21 cellular contexts compared by ENCODE assay signal in genomic region chr2:128420131-128420530, GRCh38.
"Had no signal": no experiment of that assay in that cellular context is flagged by ENCODE, and none has a peak within 500 bp of the region (broad histone marks: within the 10 kb centered on the region; RNA-seq: fewer than 3 reads in every experiment).

No MANE protein-coding gene starts in this region.

- H3K27me3 Mint-ChIP-seq: naive B cell had no signal

- H3K4me1 ChIP-seq: adrenal gland, parathyroid adenoma, sigmoid colon had no signal

- H3K27me3 ChIP-seq: adrenal gland, esophagus squamous epithelium, sigmoid colon had no signal

- H3K36me3 ChIP-seq: adrenal gland, esophagus squamous epithelium, sigmoid colon had no signal

- H3K36me3 Mint-ChIP-seq: activated CD4-positive, alpha-beta memory T cell treated with anti-CD3 and anti-CD28 coated beads for 36 hours; T-cell had no signal

- H3K9me3 ChIP-seq: adrenal gland, esophagus squamous epithelium, mucosa of descending colon, sigmoid colon had no signal

- H3K27ac ChIP-seq: adrenal gland, esophagus squamous epithelium, parathyroid adenoma, sigmoid colon had no signal

- H3K4me3 ChIP-seq: adrenal gland, esophagus squamous epithelium, mucosa of descending colon, sigmoid colon had no signal

- DNase-seq: activated B cell treated with CpG ODN at 0.5 μM for 24 hours; activated CD4-positive, alpha-beta memory T cell treated with anti-CD3 and anti-CD28 coated beads for 36 hours; activated CD4-positive, alpha-beta T cell treated with anti-CD3 and anti-CD28 coated beads for 4 hours; activated gamma-delta T cell treated with Interleukin-2 at 50 U/mL for 16 hours; activated T-cell treated with anti-CD3 and anti-CD28 coated beads, Interleukin-2, amount 50 U/mL, for 72 hours; cerebellar nuclear complex; effector memory CD4-positive, alpha-beta T cell; esophagus squamous epithelium; left ventricle myocardium superior; mesenchymal stem cell; naive B cell; sigmoid colon; stimulated activated CD4-positive, alpha-beta T cell treated with anti-CD3 and anti-CD28 coated beads, Interleukin-4, amount 100 ng/mL, for 4 hours; T-cell; T-helper 9 cell had no signal

- H3K4me3 Mint-ChIP-seq: activated B cell treated with CpG ODN at 0.5 μM for 24 hours; activated CD4-positive, alpha-beta memory T cell treated with anti-CD3 and anti-CD28 coated beads for 36 hours; activated T-cell treated with anti-CD3 and anti-CD28 coated beads, Interleukin-2, amount 50 U/mL, for 72 hours; dendritic cell treated with granulocyte-macrophage colony-stimulating factor and Interleukin-4, amounts not matched to agents 40 ng/mL and 50 ng/mL, for 4 days; stimulated activated memory B cell treated with anti-CD40 and anti-IgM and Interleukin-4, amounts not matched to agents 10 μg/mL and 1 μg/mL and 100 μg/mL, for 72 hours; T-cell had no signal

- H3K4me1 Mint-ChIP-seq: activated B cell treated with CpG ODN at 0.5 μM for 24 hours; naive B cell; stimulated activated memory B cell treated with anti-CD40 and anti-IgM and Interleukin-4, amounts not matched to agents 10 μg/mL and 1 μg/mL and 100 μg/mL, for 72 hours; T-cell had no signal

- H3K27ac Mint-ChIP-seq: activated B cell treated with CpG ODN at 0.5 μM for 24 hours; activated CD4-positive, alpha-beta memory T cell treated with anti-CD3 and anti-CD28 coated beads for 36 hours; activated naive CD4-positive, alpha-beta T cell treated with anti-CD3 and anti-CD28 coated beads, Interleukin-2, amount 50 U/mL, for 72 hours; activated T-cell treated with anti-CD3 and anti-CD28 coated beads, Interleukin-2, amount 50 U/mL, for 72 hours; dendritic cell treated with granulocyte-macrophage colony-stimulating factor and Interleukin-4, amounts not matched to agents 40 ng/mL and 50 ng/mL, for 4 days; naive B cell; stimulated activated memory B cell treated with anti-CD40 and anti-IgM and Interleukin-4, amounts not matched to agents 10 μg/mL and 1 μg/mL and 100 μg/mL, for 72 hours; T-cell had no signal
